In the genomic region with DNA sequence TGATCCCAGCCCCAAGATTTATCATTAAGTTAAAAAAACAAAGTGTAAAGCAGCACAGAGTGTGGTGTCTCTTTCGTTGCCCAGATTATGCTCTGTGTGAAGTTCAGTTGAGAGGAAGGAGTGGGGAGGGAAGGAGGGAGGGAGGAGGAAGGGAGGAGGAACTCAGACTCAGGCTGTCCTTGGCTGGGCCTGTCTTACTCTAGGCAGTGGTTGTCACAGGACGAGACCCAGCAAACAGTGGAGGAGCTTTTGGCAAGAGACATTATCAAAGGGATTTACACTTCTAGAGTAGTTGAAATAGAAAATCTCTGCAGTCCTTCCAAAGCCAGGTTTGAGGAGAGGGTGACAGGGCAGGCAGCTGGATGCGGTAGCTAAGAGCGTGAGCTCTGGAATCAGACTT, we compare ENCODE assay signal across 14 cellular contexts. TPM values are rescaled to one million over a fixed set of nuclear protein-coding genes. Genes with fewer than 3 reads are reported as not detected.
DNase-seq lines count a peak whose midpoint lies in the region; ATAC-seq and TF ChIP-seq lines count a peak whose summit lies in the region.
"Had no signal": no experiment of that assay in that cellular context is flagged by ENCODE, and none has a peak within 500 bp of the region (broad histone marks: within the 10 kb centered on the region; RNA-seq: fewer than 3 reads in every experiment).

No MANE protein-coding gene starts in this region.

- no peak overlapping the region for H4K91ac ChIP-seq in mesenchymal stem cell (ENCODE audit: low read length)

- no peak for TF ChIP-seq CTCF in upper lobe of right lung (IDR thresholded peaks at IDR 0.05)

- H2AFZ ChIP-seq in mesenchymal stem cell (ENCODE audit: low read depth, low read length): no peak overlapping the region

- no peak overlapping the region for H3K14ac ChIP-seq in mesenchymal stem cell (ENCODE audit: low read length in 2 of 2)

- H3K4me1 ChIP-seq in mesenchymal stem cell (ENCODE audit: control insufficient read depth, insufficient read depth, low read depth, low read length) (peaks cover 10% of the 10 kb centered on the region), upper lobe of right lung (peaks cover 5% of the 10 kb centered on the region)
- H3K4me1 ChIP-seq: SJCRH30 had no signal

- H2BK12ac ChIP-seq in mesenchymal stem cell (ENCODE audit: low read length in 2 of 2): no peak overlapping the region

- H3K36me3 ChIP-seq in mesenchymal stem cell (ENCODE audit: control insufficient read depth in 1 of 2, insufficient read depth in 2 of 2, low read depth in 1 of 2, low read length in 2 of 2): peaks cover 36 to 61% of the 10 kb centered on the region in 2 experiments
- peaks cover 38% of the 10 kb centered on the region for H3K36me3 ChIP-seq in upper lobe of right lung

- H3K79me1 ChIP-seq in mesenchymal stem cell (replicated peaks; ENCODE audit: low read length, poor library complexity, severe bottlenecking): peaks cover 3% of the 10 kb centered on the region

- peaks cover 32% of the 10 kb centered on the region for H3K36me3 Mint-ChIP-seq in activated naive CD8-positive, alpha-beta T cell treated with anti-CD3 and anti-CD28 coated beads, Interleukin-2, amount 10 ng/mL, durations not matched to agents 7 days and 5 days
- peaks cover 33% of the 10 kb centered on the region for H3K36me3 Mint-ChIP-seq in activated naive CD8-positive, alpha-beta T cell treated with anti-CD3 and anti-CD28 coated beads, Interleukin-2, amount 50 U/mL, for 24 hours (ENCODE audit: low read depth)

- H3K4ac ChIP-seq in mesenchymal stem cell (ENCODE audit: low read depth in 1 of 2, low read length in 2 of 2): no peak overlapping the region

- 82% methylated on average over 4 of the region's 4 CpGs for WGBS in mesenchymal stem cell

- no peak overlapping the region for H4K8ac ChIP-seq in mesenchymal stem cell (ENCODE audit: low read length)

- H3K9me3 ChIP-seq in mesenchymal stem cell (ENCODE audit: control insufficient read depth, low read length) (peaks cover 2% of the 10 kb centered on the region), upper lobe of right lung (no peaks in the 10 kb centered on the region)
- H3K9me3 ChIP-seq: sigmoid colon, SJCRH30 had no signal

- no peak overlapping the region for H3K9ac ChIP-seq in mesenchymal stem cell (ENCODE audit: low read length)

- no peak overlapping the region for H2BK15ac ChIP-seq in mesenchymal stem cell (ENCODE audit: low read depth, poor library complexity, severe bottlenecking)

- no peak overlapping the region for H2BK5ac ChIP-seq in mesenchymal stem cell (ENCODE audit: low read depth, low read length, poor library complexity, severe bottlenecking)

- no peaks in the 10 kb centered on the region for H3K27me3 Mint-ChIP-seq in activated naive CD8-positive, alpha-beta T cell treated with anti-CD3 and anti-CD28 coated beads, Interleukin-2, amount 10 ng/mL, durations not matched to agents 7 days and 5 days
- H3K27me3 Mint-ChIP-seq in activated naive CD8-positive, alpha-beta T cell treated with anti-CD3 and anti-CD28 coated beads, Interleukin-2, amount 50 U/mL, for 24 hours: no peaks in the 10 kb centered on the region
- H3K27me3 Mint-ChIP-seq: activated CD8-positive, alpha-beta memory T cell treated with anti-CD3 and anti-CD28 coated beads, Interleukin-2, amount 10 ng/mL, durations not matched to agents 7 days and 5 days; stimulated activated memory B cell treated with anti-CD40 and anti-IgM and Interleukin-4, amounts not matched to agents 10 μg/mL and 1 μg/mL and 100 μg/mL, for 72 hours had no signal

- no peak overlapping the region for H3K27ac Mint-ChIP-seq in activated naive CD8-positive, alpha-beta T cell treated with anti-CD3 and anti-CD28 coated beads, Interleukin-2, amount 10 ng/mL, durations not matched to agents 7 days and 5 days
- H3K27ac Mint-ChIP-seq in activated naive CD8-positive, alpha-beta T cell treated with anti-CD3 and anti-CD28 coated beads, Interleukin-2, amount 50 U/mL, for 24 hours: no peak overlapping the region
- H3K27ac Mint-ChIP-seq: activated CD8-positive, alpha-beta memory T cell treated with anti-CD3 and anti-CD28 coated beads, Interleukin-2, amount 10 ng/mL, durations not matched to agents 7 days and 5 days; stimulated activated memory B cell treated with anti-CD40 and anti-IgM and Interleukin-4, amounts not matched to agents 10 μg/mL and 1 μg/mL and 100 μg/mL, for 72 hours had no signal

- peak; percentile 58 for ATAC-seq in activated naive CD8-positive, alpha-beta T cell treated with anti-CD3 and anti-CD28 coated beads, Interleukin-2, amount 10 ng/mL, durations not matched to agents 7 days and 5 days (ENCODE audit: low read depth)
- ATAC-seq in activated naive CD8-positive, alpha-beta T cell treated with anti-CD3 and anti-CD28 coated beads, Interleukin-2, amount 50 U/mL, for 24 hours: no peak
- ATAC-seq in upper lobe of right lung: peak; percentile 58
- ATAC-seq: activated CD8-positive, alpha-beta memory T cell treated with anti-CD3 and anti-CD28 coated beads, Interleukin-2, amount 10 ng/mL, durations not matched to agents 7 days and 5 days; esophagus mucosa; stimulated activated memory B cell treated with anti-CD40 and anti-IgM and Interleukin-4, amounts not matched to agents 10 μg/mL and 1 μg/mL and 100 μg/mL, for 72 hours had no signal

- DNase-seq in activated naive CD8-positive, alpha-beta T cell treated with anti-CD3 and anti-CD28 coated beads, Interleukin-2, amount 10 ng/mL, durations not matched to agents 7 days and 5 days: no peak
- no peak for DNase-seq in activated naive CD8-positive, alpha-beta T cell treated with anti-CD3 and anti-CD28 coated beads, Interleukin-2, amount 50 U/mL, for 24 hours
- DNase-seq in mesenchymal stem cell (peak; percentile 17), upper lobe of right lung (peak; percentile 20), NOMO-1 (lab: John Stamatoyannopoulos, UW; ENCODE audit: unreplicated experiment in 2 of 2) (no peak), NCI-H128 (lab: John Stamatoyannopoulos, UW; ENCODE audit: unreplicated experiment) (no peak)
- no peak for DNase-seq in stimulated activated CD4-positive, alpha-beta T cell treated with anti-CD3 and anti-CD28 coated beads, Interleukin-4, amount 100 ng/mL, for 24 hours
- DNase-seq: activated CD8-positive, alpha-beta memory T cell treated with anti-CD3 and anti-CD28 coated beads, Interleukin-2, amount 10 ng/mL, durations not matched to agents 7 days and 5 days; NCI-H774; sigmoid colon; SJCRH30 had no signal

- H3K4me3 ChIP-seq in mesenchymal stem cell (ENCODE audit: insufficient read depth in 1 of 2, low read depth in 1 of 2, low read length in 2 of 2): no peak overlapping the region
- H3K4me3 ChIP-seq in upper lobe of right lung: no peak overlapping the region
- H3K4me3 ChIP-seq: sigmoid colon, SJCRH30 had no signal

- no peak overlapping the region for H3K4me3 Mint-ChIP-seq in activated naive CD8-positive, alpha-beta T cell treated with anti-CD3 and anti-CD28 coated beads, Interleukin-2, amount 10 ng/mL, durations not matched to agents 7 days and 5 days
- H3K4me3 Mint-ChIP-seq in activated naive CD8-positive, alpha-beta T cell treated with anti-CD3 and anti-CD28 coated beads, Interleukin-2, amount 50 U/mL, for 24 hours: no peak overlapping the region
- H3K4me3 Mint-ChIP-seq: activated CD8-positive, alpha-beta memory T cell treated with anti-CD3 and anti-CD28 coated beads, Interleukin-2, amount 10 ng/mL, durations not matched to agents 7 days and 5 days; stimulated activated memory B cell treated with anti-CD40 and anti-IgM and Interleukin-4, amounts not matched to agents 10 μg/mL and 1 μg/mL and 100 μg/mL, for 72 hours had no signal

- H3K4me2 ChIP-seq in mesenchymal stem cell (ENCODE audit: low read length, poor library complexity, severe bottlenecking): no peak overlapping the region

- no peaks in the 10 kb centered on the region for H3K9me3 Mint-ChIP-seq in activated naive CD8-positive, alpha-beta T cell treated with anti-CD3 and anti-CD28 coated beads, Interleukin-2, amount 10 ng/mL, durations not matched to agents 7 days and 5 days
- H3K9me3 Mint-ChIP-seq in activated naive CD8-positive, alpha-beta T cell treated with anti-CD3 and anti-CD28 coated beads, Interleukin-2, amount 50 U/mL, for 24 hours: peaks cover 4% of the 10 kb centered on the region
- H3K9me3 Mint-ChIP-seq: stimulated activated memory B cell treated with anti-CD40 and anti-IgM and Interleukin-4, amounts not matched to agents 10 μg/mL and 1 μg/mL and 100 μg/mL, for 72 hours had no signal

- H3K27me3 ChIP-seq in mesenchymal stem cell (ENCODE audit: control insufficient read depth in 1 of 2, insufficient read depth in 1 of 2, low read length in 2 of 2) (no peaks in the 10 kb centered on the region), upper lobe of right lung (no peaks in the 10 kb centered on the region)
- H3K27me3 ChIP-seq: sigmoid colon, SJCRH30 had no signal

- H2BK120ac ChIP-seq in mesenchymal stem cell (ENCODE audit: low read depth, low read length): peak overlapping the region; percentile 35

- H3K4me1 Mint-ChIP-seq in activated naive CD8-positive, alpha-beta T cell treated with anti-CD3 and anti-CD28 coated beads, Interleukin-2, amount 10 ng/mL, durations not matched to agents 7 days and 5 days: peaks cover 17% of the 10 kb centered on the region
- H3K4me1 Mint-ChIP-seq in activated naive CD8-positive, alpha-beta T cell treated with anti-CD3 and anti-CD28 coated beads, Interleukin-2, amount 50 U/mL, for 24 hours: peaks cover 20% of the 10 kb centered on the region
- H3K4me1 Mint-ChIP-seq: stimulated activated memory B cell treated with anti-CD40 and anti-IgM and Interleukin-4, amounts not matched to agents 10 μg/mL and 1 μg/mL and 100 μg/mL, for 72 hours had no signal

- POLR2A ChIA-PET in activated naive CD8-positive, alpha-beta T cell treated with anti-CD3 and anti-CD28 coated beads, Interleukin-2, amount 10 ng/mL, durations not matched to agents 7 days and 5 days (lab: Charles Lee): no interaction called here

- intact Hi-C loops in upper lobe of right lung (cut with DNase I): no loop called here

- H3K23ac ChIP-seq in mesenchymal stem cell (ENCODE audit: low read length in 2 of 2): no peak overlapping the region

- peak overlapping the region; percentile 84 for H3K27ac ChIP-seq in cingulate gyrus (ENCODE audit: low read depth, low read length)
- H3K27ac ChIP-seq in mesenchymal stem cell (ENCODE audit: low read length, poor library complexity, severe bottlenecking): no peak overlapping the region
- H3K27ac ChIP-seq in upper lobe of right lung: no peak overlapping the region
- H3K27ac ChIP-seq: SJCRH30 had no signal

- H2AK5ac ChIP-seq in mesenchymal stem cell (ENCODE audit: low read length, severe bottlenecking): no peak overlapping the region

- no peak overlapping the region for H3K18ac ChIP-seq in mesenchymal stem cell (ENCODE audit: low read depth in 1 of 2, low read length in 2 of 2)

RNA-seq across cellular contexts. Expression of a gene that starts 27.8 kb away (rescaled TPM):
- total RNA-seq in activated naive CD8-positive, alpha-beta T cell treated with anti-CD3 and anti-CD28 coated beads, Interleukin-2, amount 10 ng/mL, durations not matched to agents 7 days and 5 days: 10 to 100 TPM; 17.4 to 17.9 TPM
- polyA plus RNA-seq in mesenchymal stem cell (2013, experiment 1 of 2): 49.1 TPM
- 47.9 TPM for polyA plus RNA-seq in mesenchymal stem cell (2013, experiment 2 of 2)
- total RNA-seq in upper lobe of right lung: 12.2 TPM

RNA-seq across cellular contexts. Expression of a gene that starts 27.9 kb away (rescaled TPM):
- total RNA-seq in activated naive CD8-positive, alpha-beta T cell treated with anti-CD3 and anti-CD28 coated beads, Interleukin-2, amount 10 ng/mL, durations not matched to agents 7 days and 5 days: 1 to 10 TPM; 1.6 to 2.1 TPM
- 17.2 TPM for polyA plus RNA-seq in mesenchymal stem cell (2013, experiment 1 of 2)
- polyA plus RNA-seq in mesenchymal stem cell (2013, experiment 2 of 2): 16.6 TPM
- total RNA-seq in upper lobe of right lung: 7.6 TPM

Comparison
In these comparisons a context has a peak if more than half of its experiments do, and no peak if none do; other contexts are left out.
1. DNase-seq: peak in mesenchymal stem cell (single experiment) and upper lobe of right lung (single experiment); none in activated naive CD8-positive, alpha-beta T cell treated with anti-CD3 and anti-CD28 coated beads, Interleukin-2, amount 10 ng/mL, durations not matched to agents 7 days and 5 days (single experiment), activated naive CD8-positive, alpha-beta T cell treated with anti-CD3 and anti-CD28 coated beads, Interleukin-2, amount 50 U/mL, for 24 hours (single experiment), stimulated activated CD4-positive, alpha-beta T cell treated with anti-CD3 and anti-CD28 coated beads, Interleukin-4, amount 100 ng/mL, for 24 hours (single experiment), NOMO-1 (0 of 2) and NCI-H128 (single experiment).